Comparison of ENCODE assay signal across 8 cellular contexts in the genomic region with DNA sequence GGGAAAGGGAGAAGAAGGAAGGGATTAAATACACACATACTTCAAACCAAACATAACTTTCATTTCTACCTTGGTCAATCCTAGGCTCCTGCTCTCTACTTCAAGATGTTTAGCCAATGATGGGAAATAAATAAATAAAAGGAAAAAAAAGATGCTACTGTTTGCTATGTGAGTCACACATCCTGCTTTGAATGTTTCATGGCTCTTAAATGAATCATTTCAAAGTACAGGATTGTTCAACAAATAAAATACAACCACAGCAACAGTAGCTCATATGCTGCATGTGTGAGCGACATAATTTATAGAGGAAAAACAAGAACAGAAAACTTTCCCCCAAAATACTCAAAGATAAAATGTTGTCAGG. TPM values are rescaled to one million over a fixed set of nuclear protein-coding genes. Genes with fewer than 3 reads are reported as not detected.
DNase-seq lines count a peak whose midpoint lies in the region; ATAC-seq, FAIRE-seq and TF ChIP-seq lines count a peak whose summit lies in the region.

No MANE protein-coding gene starts in this region.

- no peak overlapping the region for H2BK12ac ChIP-seq in trophoblast cell (ENCODE audit: low read length)

- TF ChIP-seq EP300 in A549 (IDR thresholded peaks at IDR 0.05): no peak

- peak; percentile 90 to 95 for ATAC-seq in A549

- H3K27ac Mint-ChIP-seq in HFFc6: peak overlapping the region; percentile 89

- 0% methylated on average over 1 of the region's 1 CpG for WGBS in A549 (ENCODE audit: missing lambda C conversion rate)
- WGBS in trophoblast cell (ENCODE audit: extremely low coverage, insufficient coverage, insufficient read length): no CpG with 5 or more reads among the region's 1 CpG

- H2BK5ac ChIP-seq in trophoblast cell (ENCODE audit: low read depth, low read length, poor library complexity): no peak overlapping the region

- no peaks in the 10 kb centered on the region for H3K27me3 Mint-ChIP-seq in HFFc6 (ENCODE audit: insufficient read depth)

- peak; percentile 75 to 88 for DNase-seq in A549 (ENCODE audit: low read depth in 1 of 2, low spot score in 1 of 2)
- DNase-seq in HFFc6: peak; percentile 93
- peak; percentile 83 for DNase-seq in adipocyte (ENCODE audit: low read depth)
- peak; percentile 93 for DNase-seq in kidney tubule cell (ENCODE audit: low spot score)
- no peak for DNase-seq in NCI-H1105 (lab: John Stamatoyannopoulos, UW)
- DNase-seq in NCI-H1436 (lab: John Stamatoyannopoulos, UW): no peak
- no peak for DNase-seq in G401 (ENCODE audit: low spot score)
- DNase-seq in trophoblast cell: no peak

- POLR2A ChIA-PET in A549 (lab: Yijun Ruan, JAX): interaction anchor here (0.9 to 1.0 kb wide), 3 partner anchors 52 to 115 kb away, joined by 3 to 4 read pairs (median 3); a partner anchor contains a TSS

- peaks cover 61% of the 10 kb centered on the region for H3K4me1 Mint-ChIP-seq in HFFc6 (ENCODE audit: low read depth)

- no peak overlapping the region for H3K23ac ChIP-seq in trophoblast cell (ENCODE audit: low read length)

- H3K4me3 ChIP-seq in A549 (0 out of 3 replicates have a peak overlapping the region, but pooled peaks have one; percentile 7), adipocyte (ENCODE audit: low read length) (no peak overlapping the region), trophoblast cell (ENCODE audit: low read depth, low read length) (no peak overlapping the region)

- peak; percentile 72 for FAIRE-seq in A549 (lab: Jason Lieb, UNC)

- H3K27me3 ChIP-seq in adipocyte (replicated peaks; ENCODE audit: control insufficient read depth, insufficient read depth, low read length) (no peaks in the 10 kb centered on the region), trophoblast cell (ENCODE audit: insufficient read depth, low read length) (no peaks in the 10 kb centered on the region)

- no peak overlapping the region for H4K12ac ChIP-seq in trophoblast cell (ENCODE audit: low read depth, low read length)

- no peak overlapping the region for H3K4ac ChIP-seq in trophoblast cell (ENCODE audit: low read depth, low read length)

- H3K18ac ChIP-seq in trophoblast cell (ENCODE audit: low read length): no peak overlapping the region

- H3K4me1 ChIP-seq in A549 (peaks cover 66% of the 10 kb centered on the region), adipocyte (ENCODE audit: control insufficient read depth, insufficient read depth, low read length) (peaks cover 36% of the 10 kb centered on the region), trophoblast cell (ENCODE audit: control insufficient read depth in 1 of 2, insufficient read depth in 2 of 2, low read length in 2 of 2) (no peaks in the 10 kb centered on the region)

- TF ChIP-seq CTCF in A549 (IDR thresholded peaks at IDR 0.05) (no peak), HFFc6 (IDR thresholded peaks at IDR 0.05) (no peak)

- H2AFZ ChIP-seq in trophoblast cell (ENCODE audit: insufficient read depth, low read length, poor library complexity): no peak overlapping the region

- H3K9ac ChIP-seq in adipocyte (ENCODE audit: low read length) (no peak overlapping the region), trophoblast cell (ENCODE audit: low read length) (no peak overlapping the region)

- H3K4me2 ChIP-seq in A549 (peak overlapping the region; percentile 74), trophoblast cell (ENCODE audit: low read length) (no peak overlapping the region)

- H2AK5ac ChIP-seq in trophoblast cell (ENCODE audit: low read length): no peak overlapping the region

- in situ Hi-C loops in G401 (cut with HindIII; ENCODE audit: low sequenced_read_pairs): no loop called here

- H3K27ac ChIP-seq in A549 (peak overlapping the region; percentile 71 to 87), trophoblast cell (ENCODE audit: low read depth, low read length) (no peak overlapping the region)

- 0 out of 5 replicates have a peak, but pooled peaks of 1 of the 2 experiments have one; percentile 4 for TF ChIP-seq RAD21 in A549 (conservative IDR thresholded peaks at IDR 0.05 in 1 of 2, IDR thresholded peaks at IDR 0.05 in 1 of 2)

- no peak overlapping the region for H2BK120ac ChIP-seq in trophoblast cell (ENCODE audit: insufficient read depth, low read length, poor library complexity)

- H4K91ac ChIP-seq in trophoblast cell (ENCODE audit: low read depth, low read length): no peak overlapping the region

- H3K4me3 Mint-ChIP-seq in HFFc6: peak overlapping the region; percentile 50

- no peak for TF ChIP-seq POLR2A in A549 (IDR thresholded peaks at IDR 0.05; ENCODE audit: low read length)

- no peak overlapping the region for H3K14ac ChIP-seq in trophoblast cell (ENCODE audit: low read length)

- H4K8ac ChIP-seq in trophoblast cell (ENCODE audit: low read depth, low read length): no peak overlapping the region

- H3K36me3 ChIP-seq in adipocyte (ENCODE audit: control insufficient read depth, insufficient read depth, low read length, severe bottlenecking) (no peaks in the 10 kb centered on the region), trophoblast cell (ENCODE audit: control insufficient read depth in 1 of 2, insufficient read depth in 2 of 2, low read length in 2 of 2) (no peaks in the 10 kb centered on the region)

- CTCF ChIA-PET in A549 (lab: Yijun Ruan, JAX): interaction anchor here (1.0 to 2.7 kb wide), 3 partner anchors 18 to 184 kb away, joined by 3 to 15 read pairs (median 4); no protein-coding TSS in a partner anchor

- peaks cover 14% of the 10 kb centered on the region for H3K36me3 Mint-ChIP-seq in HFFc6 (ENCODE audit: low read depth)

- H3K79me2 ChIP-seq in trophoblast cell (ENCODE audit: control insufficient read depth, insufficient read depth, low read length, poor library complexity): no peaks in the 10 kb centered on the region

- no peaks in the 10 kb centered on the region for H3K79me1 ChIP-seq in trophoblast cell (ENCODE audit: low read length)

- H3K9me3 ChIP-seq in A549 (no peaks in the 10 kb centered on the region), adipocyte (ENCODE audit: control insufficient read depth, low read length) (no peaks in the 10 kb centered on the region), trophoblast cell (ENCODE audit: insufficient read depth, low read depth, low read length) (no peaks in the 10 kb centered on the region)

- H3K9me3 Mint-ChIP-seq in HFFc6: no peaks in the 10 kb centered on the region

TF ChIP-seq in A549, 52 proteins besides CTCF, POLR2A, EP300 and RAD21 (continues in another document):
- TF ChIP-seq, protein P1, sequence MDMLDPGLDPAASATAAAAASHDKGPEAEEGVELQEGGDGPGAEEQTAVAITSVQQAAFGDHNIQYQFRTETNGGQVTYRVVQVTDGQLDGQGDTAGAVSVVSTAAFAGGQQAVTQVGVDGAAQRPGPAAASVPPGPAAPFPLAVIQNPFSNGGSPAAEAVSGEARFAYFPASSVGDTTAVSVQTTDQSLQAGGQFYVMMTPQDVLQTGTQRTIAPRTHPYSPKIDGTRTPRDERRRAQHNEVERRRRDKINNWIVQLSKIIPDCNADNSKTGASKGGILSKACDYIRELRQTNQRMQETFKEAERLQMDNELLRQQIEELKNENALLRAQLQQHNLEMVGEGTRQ (IDR thresholded peaks at IDR 0.05): no peak
- TF ChIP-seq FOSL2 (IDR thresholded peaks at IDR 0.05): peak; percentile 97
- TF ChIP-seq FOSL2 (CRISPR knock-in tag; IDR thresholded peaks at IDR 0.05): peak; percentile 99
- no peak for TF ChIP-seq MYC (IDR thresholded peaks at IDR 0.05; ENCODE audit: borderline replicate concordance, low read length)
- TF ChIP-seq KDM1A (IDR thresholded peaks at IDR 0.05; ENCODE audit: low read depth): no peak
- TF ChIP-seq CEBPB (IDR thresholded peaks at IDR 0.05): peak in 1 of 2 experiments; percentile 77; a peak in 2 of 4 replicates
- 0 out of 2 replicates have a peak, but pooled peaks have one; percentile 12 for TF ChIP-seq FOXS1 (CRISPR knock-in tag; IDR thresholded peaks at IDR 0.05)
- TF ChIP-seq HDAC2 (IDR thresholded peaks at IDR 0.05): no peak
- TF ChIP-seq ZC3H11A (IDR thresholded peaks at IDR 0.05): no peak
- 0 out of 3 replicates have a peak, but pooled peaks have one; percentile 23 for TF ChIP-seq SMC3 (IDR thresholded peaks at IDR 0.05)
- TF ChIP-seq ZNF302 (CRISPR knock-in tag; IDR thresholded peaks at IDR 0.05): no peak
- no peak for TF ChIP-seq TFCP2L1 (CRISPR knock-in tag; IDR thresholded peaks at IDR 0.05)
- TF ChIP-seq EHMT2 (IDR thresholded peaks at IDR 0.05; ENCODE audit: low read depth): no peak
- TF ChIP-seq, protein P2, sequence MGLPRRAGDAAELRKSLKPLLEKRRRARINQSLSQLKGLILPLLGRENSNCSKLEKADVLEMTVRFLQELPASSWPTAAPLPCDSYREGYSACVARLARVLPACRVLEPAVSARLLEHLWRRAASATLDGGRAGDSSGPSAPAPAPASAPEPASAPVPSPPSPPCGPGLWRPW (IDR thresholded peaks at IDR 0.05): no peak
- TF ChIP-seq ZFP36 (IDR thresholded peaks at IDR 0.05; ENCODE audit: borderline replicate concordance, partially characterized antibody): no peak
- TF ChIP-seq, protein P3, sequence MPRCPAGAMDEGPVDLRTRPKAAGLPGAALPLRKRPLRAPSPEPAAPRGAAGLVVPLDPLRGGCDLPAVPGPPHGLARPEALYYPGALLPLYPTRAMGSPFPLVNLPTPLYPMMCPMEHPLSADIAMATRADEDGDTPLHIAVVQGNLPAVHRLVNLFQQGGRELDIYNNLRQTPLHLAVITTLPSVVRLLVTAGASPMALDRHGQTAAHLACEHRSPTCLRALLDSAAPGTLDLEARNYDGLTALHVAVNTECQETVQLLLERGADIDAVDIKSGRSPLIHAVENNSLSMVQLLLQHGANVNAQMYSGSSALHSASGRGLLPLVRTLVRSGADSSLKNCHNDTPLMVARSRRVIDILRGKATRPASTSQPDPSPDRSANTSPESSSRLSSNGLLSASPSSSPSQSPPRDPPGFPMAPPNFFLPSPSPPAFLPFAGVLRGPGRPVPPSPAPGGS (IDR thresholded peaks at IDR 0.05): peak; percentile 46; the same call in 1 of the 3 replicates
- TF ChIP-seq, protein P4, sequence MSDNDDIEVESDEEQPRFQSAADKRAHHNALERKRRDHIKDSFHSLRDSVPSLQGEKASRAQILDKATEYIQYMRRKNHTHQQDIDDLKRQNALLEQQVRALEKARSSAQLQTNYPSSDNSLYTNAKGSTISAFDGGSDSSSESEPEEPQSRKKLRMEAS (IDR thresholded peaks at IDR 0.05): peak; percentile 52; the same call in 1 of the 2 replicates
- TF ChIP-seq RARB (CRISPR knock-in tag; IDR thresholded peaks at IDR 0.05): no peak
- no peak for TF ChIP-seq SREBF2 (IDR thresholded peaks at IDR 0.05)

RNA-seq across cellular contexts. Expression of a gene that starts 54.3 kb away (rescaled TPM):
- polyA plus RNA-seq in A549 (2011; rRNA removed) (0.17 TPM in 1 of 2 replicates, not detected in the other), A549 (2017; fragmentation: RNase III; extraction: RNeasy Plus Mini Kit Qiagen cat#74134 plus additional on column Dnase treatment) (not detected in 3 replicates)
- 0.26 and 0.46 TPM in 2 replicates for polyA plus RNA-seq in A549 (2012; cell fraction: cytosol; rRNA removed)
- 1.4 and 1.6 TPM in 2 replicates for polyA plus RNA-seq in A549 (2012; cell fraction: nucleus; rRNA removed)
- not detected in 2 replicates for polyA minus RNA-seq in A549 (2011; rRNA and poly(A)+ RNA removed)
- not detected for total RNA-seq in HFFc6 (2021; fragmentation: NEBNext Ultra II Directional; extraction: Animal tissue kit (Norgen Biotek cat#: 25700))
- 10.7 TPM in 1 of 2 replicates, not detected in the other for total RNA-seq in G401 (2014; rRNA removed; shearing (Covaris generic))
- polyA plus RNA-seq in trophoblast cell (2013): 0.18 and 0.23 TPM in 2 replicates

Comparison
In these comparisons a context has a peak if more than half of its experiments do, and no peak if none do; other contexts are left out.
1. DNase-seq: peak in A549 (2 of 2), HFFc6 (single experiment), adipocyte (single experiment) and kidney tubule cell (single experiment); none in NCI-H1105 (single experiment), NCI-H1436 (single experiment), G401 (single experiment) and trophoblast cell (0 of 2).